Comparison of ENCODE assay signal across 8 cellular contexts in genomic region chr19:51904331-51905165, GRCh38. TPM values are rescaled to one million over a fixed set of nuclear protein-coding genes. Genes with fewer than 3 reads are reported as not detected.
DNase-seq lines count a peak whose midpoint lies in the region; ATAC-seq lines count a peak whose summit lies in the region.

Gene ZNF649 (minus strand): TSS chr19:51905017. CDS start chr19:51900107, 4,910 bp downstream.

- H3K79me2 ChIP-seq in ACC112 (ENCODE audit: control insufficient read depth, insufficient read depth, low read length, unreplicated experiment), result peaks cover 33% of the 10 kb centered on the region

- ATAC-seq in GM18873 (IDR thresholded peaks at IDR 0.05; ENCODE audit: low FRiP score, unreplicated experiment) (peak; percentile 66), HG03460 (IDR thresholded peaks at IDR 0.05; ENCODE audit: unreplicated experiment) (peak; percentile 68)

- 0 to 4% methylated on average over 31 to 33 of the region's 43 CpGs for WGBS in mesodermal cell (ENCODE audit: insufficient coverage in 2 of 2), 2 experiments

- H3K27me3 ChIP-seq in ACC112 (ENCODE audit: insufficient read depth, low read length) (no peaks in the 10 kb centered on the region), NT2/D1 (ENCODE audit: insufficient read depth, insufficient read length) (no peaks in the 10 kb centered on the region)

- H3K4me3 ChIP-seq in ACC112 (ENCODE audit: low read depth, low read length), result peak within 1 kb of the TSS; percentile 96
- peak within 1 kb of the TSS; percentile 86 for H3K4me3 ChIP-seq in NT2/D1 (ENCODE audit: insufficient read length, low read depth)
- H3K4me3 ChIP-seq in mesodermal cell (ENCODE audit: extremely low read depth, insufficient read depth, low read length, poor library complexity, severe bottlenecking), result peak within 1 kb of the TSS; percentile 92

- no peaks in the 10 kb centered on the region for H3K4me1 ChIP-seq in ACC112 (ENCODE audit: control insufficient read depth, insufficient read depth, low read length, unreplicated experiment)
- H3K4me1 ChIP-seq in NT2/D1 (ENCODE audit: insufficient read depth, insufficient read length), result no peaks in the 10 kb centered on the region
- H3K4me1 ChIP-seq in mesodermal cell (ENCODE audit: control insufficient read depth, insufficient read depth, low read length, poor library complexity, severe bottlenecking), result no peaks in the 10 kb centered on the region

- peak within 1 kb of the TSS; percentile 92 for H3K9ac ChIP-seq in NT2/D1 (ENCODE audit: insufficient read length, low read depth)

- DNase-seq in NT2/D1 (ENCODE audit: low read depth, low spot score) (peak; percentile 71), activated T-cell treated with anti-CD3 and anti-CD28 coated beads for 1 hour (ENCODE audit: low read depth) (peak; percentile 78), epidermal melanocyte (ENCODE audit: insufficient read length, low spot score) (peak; percentile 79)
- peak; percentile 59 for DNase-seq in stimulated activated CD8-positive, alpha-beta memory T cell treated with anti-CD3 and anti-CD28 coated beads, Interleukin-12 subunit alpha, Interleukin-12 subunit beta, amount 100 ng/mL, for 4 hours (ENCODE audit: low read depth)

- H3K27ac ChIP-seq in ACC112 (ENCODE audit: low read depth, low read length), result peak within 1 kb of the TSS; percentile 47; the same call in 1 of the 2 replicates
- H3K27ac ChIP-seq in mesodermal cell (ENCODE audit: low read depth, low read length, severe bottlenecking), result peak within 1 kb of the TSS; percentile 66

- peak within 1 kb of the TSS; percentile 96 for H2AFZ ChIP-seq in ACC112 (ENCODE audit: low read length, unreplicated experiment)

- peaks cover 55% of the 10 kb centered on the region for H3K9me3 ChIP-seq in NT2/D1 (ENCODE audit: insufficient read depth, low read length)
- H3K9me3 ChIP-seq in mesodermal cell (ENCODE audit: control insufficient read depth, low read length), result peaks cover 55% of the 10 kb centered on the region

- H3K36me3 ChIP-seq in ACC112 (ENCODE audit: insufficient read depth, low read length) (peaks cover 18% of the 10 kb centered on the region), NT2/D1 (ENCODE audit: insufficient read depth, insufficient read length, low read length) (peaks cover 38% of the 10 kb centered on the region), mesodermal cell (ENCODE audit: control insufficient read depth, insufficient read depth, low read length) (peaks cover 40% of the 10 kb centered on the region)

RNA-seq across cellular contexts. Expression of gene ZNF649, which starts in this region (rescaled TPM):
- 10.3 TPM for polyA plus RNA-seq in mesodermal cell (2013, experiment 1 of 2)
- 11.6 TPM for polyA plus RNA-seq in mesodermal cell (2013, experiment 2 of 2)

Comparison
In these comparisons a context has a peak if more than half of its experiments do, and no peak if none do; other contexts are left out.
1. Peak in every context shown above with its lines: DNase-seq, ATAC-seq, H3K4me3 ChIP-seq and H3K27ac ChIP-seq.